ENCODE assay signal across 1 cellular context in the genomic region with DNA sequence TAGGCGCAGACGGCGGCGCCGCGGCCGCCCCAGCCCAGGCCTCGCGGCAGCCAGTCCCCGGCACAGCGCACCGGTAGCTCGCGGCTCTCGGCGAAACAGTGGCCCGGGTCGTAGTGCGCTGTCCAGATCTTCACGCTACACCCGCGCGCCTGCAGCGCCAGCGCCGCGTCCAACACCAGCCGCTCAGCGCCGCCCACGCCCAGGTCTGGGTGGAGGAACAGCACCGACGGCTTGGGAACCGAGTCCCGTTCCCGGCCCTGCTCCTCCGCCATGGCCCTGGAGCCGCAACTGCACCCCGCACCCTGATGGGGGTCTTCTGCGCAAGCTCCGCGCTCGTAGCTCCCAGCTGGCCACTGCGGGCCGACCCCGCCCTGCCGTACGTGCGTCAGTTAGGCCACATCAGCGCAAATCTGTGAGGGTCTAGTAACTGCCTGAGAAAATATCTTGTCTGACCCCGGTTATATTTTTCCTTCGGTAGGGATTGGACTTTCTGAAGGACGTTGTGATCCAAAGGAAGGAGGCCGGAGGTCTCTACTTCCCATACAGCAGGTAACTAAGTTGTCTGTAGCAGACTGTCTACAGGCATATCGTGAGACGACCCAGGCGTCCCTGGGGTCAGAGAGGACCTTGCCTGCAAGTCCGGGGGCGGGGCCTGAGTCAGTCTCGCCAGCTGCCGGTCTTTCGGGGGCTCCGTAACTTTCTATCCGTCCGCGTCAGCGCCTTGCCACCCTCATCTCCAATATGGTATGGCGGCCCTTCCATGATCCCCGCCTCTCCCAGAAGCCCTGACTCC.
TF ChIP-seq lines count a peak whose summit lies in the region.

A gene with protein sequence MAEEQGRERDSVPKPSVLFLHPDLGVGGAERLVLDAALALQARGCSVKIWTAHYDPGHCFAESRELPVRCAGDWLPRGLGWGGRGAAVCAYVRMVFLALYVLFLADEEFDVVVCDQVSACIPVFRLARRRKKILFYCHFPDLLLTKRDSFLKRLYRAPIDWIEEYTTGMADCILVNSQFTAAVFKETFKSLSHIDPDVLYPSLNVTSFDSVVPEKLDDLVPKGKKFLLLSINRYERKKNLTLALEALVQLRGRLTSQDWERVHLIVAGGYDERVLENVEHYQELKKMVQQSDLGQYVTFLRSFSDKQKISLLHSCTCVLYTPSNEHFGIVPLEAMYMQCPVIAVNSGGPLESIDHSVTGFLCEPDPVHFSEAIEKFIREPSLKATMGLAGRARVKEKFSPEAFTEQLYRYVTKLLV (minus strand): TSS at position 320 of the 793 bp plus-strand sequence. CDS start 48 bp downstream, at position 272.
A gene (plus strand): TSS at position 660 of the 793 bp plus-strand sequence. CDS start 82 bp downstream, at position 742.

TF ChIP-seq in HepG2, 621 proteins besides CTCF, POLR2A, EP300 and RAD21 (continued from another document and continues in another):
- TF ChIP-seq TARDBP (CRISPR knock-in tag; IDR thresholded peaks at IDR 0.05): 0 out of 2 replicates have a peak, but pooled peaks have one; percentile 24
- no peak for TF ChIP-seq ZNF775 (CRISPR knock-in tag; IDR thresholded peaks at IDR 0.05; ENCODE audit: borderline replicate concordance)
- no peak for TF ChIP-seq ZNF629 (CRISPR knock-in tag; conservative IDR thresholded peaks at IDR 0.05)
- no peak for TF ChIP-seq ZFP62 (CRISPR knock-in tag; IDR thresholded peaks at IDR 0.05)
- TF ChIP-seq, protein P1, sequence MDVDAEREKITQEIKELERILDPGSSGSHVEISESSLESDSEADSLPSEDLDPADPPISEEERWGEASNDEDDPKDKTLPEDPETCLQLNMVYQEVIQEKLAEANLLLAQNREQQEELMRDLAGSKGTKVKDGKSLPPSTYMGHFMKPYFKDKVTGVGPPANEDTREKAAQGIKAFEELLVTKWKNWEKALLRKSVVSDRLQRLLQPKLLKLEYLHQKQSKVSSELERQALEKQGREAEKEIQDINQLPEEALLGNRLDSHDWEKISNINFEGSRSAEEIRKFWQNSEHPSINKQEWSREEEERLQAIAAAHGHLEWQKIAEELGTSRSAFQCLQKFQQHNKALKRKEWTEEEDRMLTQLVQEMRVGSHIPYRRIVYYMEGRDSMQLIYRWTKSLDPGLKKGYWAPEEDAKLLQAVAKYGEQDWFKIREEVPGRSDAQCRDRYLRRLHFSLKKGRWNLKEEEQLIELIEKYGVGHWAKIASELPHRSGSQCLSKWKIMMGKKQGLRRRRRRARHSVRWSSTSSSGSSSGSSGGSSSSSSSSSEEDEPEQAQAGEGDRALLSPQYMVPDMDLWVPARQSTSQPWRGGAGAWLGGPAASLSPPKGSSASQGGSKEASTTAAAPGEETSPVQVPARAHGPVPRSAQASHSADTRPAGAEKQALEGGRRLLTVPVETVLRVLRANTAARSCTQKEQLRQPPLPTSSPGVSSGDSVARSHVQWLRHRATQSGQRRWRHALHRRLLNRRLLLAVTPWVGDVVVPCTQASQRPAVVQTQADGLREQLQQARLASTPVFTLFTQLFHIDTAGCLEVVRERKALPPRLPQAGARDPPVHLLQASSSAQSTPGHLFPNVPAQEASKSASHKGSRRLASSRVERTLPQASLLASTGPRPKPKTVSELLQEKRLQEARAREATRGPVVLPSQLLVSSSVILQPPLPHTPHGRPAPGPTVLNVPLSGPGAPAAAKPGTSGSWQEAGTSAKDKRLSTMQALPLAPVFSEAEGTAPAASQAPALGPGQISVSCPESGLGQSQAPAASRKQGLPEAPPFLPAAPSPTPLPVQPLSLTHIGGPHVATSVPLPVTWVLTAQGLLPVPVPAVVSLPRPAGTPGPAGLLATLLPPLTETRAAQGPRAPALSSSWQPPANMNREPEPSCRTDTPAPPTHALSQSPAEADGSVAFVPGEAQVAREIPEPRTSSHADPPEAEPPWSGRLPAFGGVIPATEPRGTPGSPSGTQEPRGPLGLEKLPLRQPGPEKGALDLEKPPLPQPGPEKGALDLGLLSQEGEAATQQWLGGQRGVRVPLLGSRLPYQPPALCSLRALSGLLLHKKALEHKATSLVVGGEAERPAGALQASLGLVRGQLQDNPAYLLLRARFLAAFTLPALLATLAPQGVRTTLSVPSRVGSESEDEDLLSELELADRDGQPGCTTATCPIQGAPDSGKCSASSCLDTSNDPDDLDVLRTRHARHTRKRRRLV (CRISPR knock-in tag; IDR thresholded peaks at IDR 0.05): peak; percentile 12; the same call in 1 of the 2 replicates
- no peak for TF ChIP-seq ZNF510 (CRISPR knock-in tag; IDR thresholded peaks at IDR 0.05; ENCODE audit: low read depth)
- no peak for TF ChIP-seq SP5 (CRISPR knock-in tag; IDR thresholded peaks at IDR 0.05; ENCODE audit: borderline replicate concordance, low read depth)
- TF ChIP-seq, protein P2, sequence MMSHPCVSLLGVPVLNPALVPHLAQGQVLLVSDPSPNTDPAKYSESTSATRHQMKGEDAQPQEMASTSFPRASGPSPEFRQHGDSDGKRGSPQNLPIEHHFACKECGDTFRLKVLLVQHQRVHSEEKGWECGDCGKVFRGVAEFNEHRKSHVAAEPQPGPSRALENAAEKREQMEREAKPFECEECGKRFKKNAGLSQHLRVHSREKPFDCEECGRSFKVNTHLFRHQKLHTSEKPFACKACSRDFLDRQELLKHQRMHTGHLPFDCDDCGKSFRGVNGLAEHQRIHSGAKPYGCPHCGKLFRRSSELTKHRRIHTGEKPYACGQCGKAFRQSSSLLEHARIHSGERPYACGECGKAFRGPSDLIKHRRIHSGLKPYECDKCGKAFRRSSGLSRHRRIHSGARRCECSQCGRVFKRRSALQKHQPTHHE (CRISPR knock-in tag; IDR thresholded peaks at IDR 0.05; ENCODE audit: borderline replicate concordance): no peak
- no peak for TF ChIP-seq MTA3 (CRISPR knock-in tag; IDR thresholded peaks at IDR 0.05)
- no peak for TF ChIP-seq HNF4A (CRISPR knock-in tag; IDR thresholded peaks at IDR 0.05)
- 0 out of 2 replicates have a peak, but pooled peaks have one; percentile 49 for TF ChIP-seq ARID2 (CRISPR knock-in tag; IDR thresholded peaks at IDR 0.05; ENCODE audit: borderline replicate concordance)
- no peak for TF ChIP-seq PHF21A (CRISPR knock-in tag; IDR thresholded peaks at IDR 0.05)
- TF ChIP-seq MEIS1 (CRISPR knock-in tag; IDR thresholded peaks at IDR 0.05; ENCODE audit: borderline replicate concordance): no peak
- no peak; the same call in 1 of the 2 replicates for TF ChIP-seq KLF15 (CRISPR knock-in tag; IDR thresholded peaks at IDR 0.05; ENCODE audit: borderline replicate concordance)
- no peak for TF ChIP-seq ZNF660 (CRISPR knock-in tag; IDR thresholded peaks at IDR 0.05; ENCODE audit: borderline replicate concordance, low read depth)
- no peak for TF ChIP-seq ZFP36 (IDR thresholded peaks at IDR 0.05; ENCODE audit: borderline replicate concordance, low read depth, low read length, partially characterized antibody)
- TF ChIP-seq ZFP1 (CRISPR knock-in tag; IDR thresholded peaks at IDR 0.05): no peak
- TF ChIP-seq ESRRA (CRISPR knock-in tag; IDR thresholded peaks at IDR 0.05; ENCODE audit: low read depth): no peak
- TF ChIP-seq HES4 (CRISPR knock-in tag; IDR thresholded peaks at IDR 0.05; ENCODE audit: borderline replicate concordance): peak; percentile 87; the same call in 1 of the 2 replicates
- peak; percentile 37; the same call in 1 of the 2 replicates for TF ChIP-seq GATA4 (IDR thresholded peaks at IDR 0.05; ENCODE audit: borderline replicate concordance, low read depth)
- TF ChIP-seq, protein P3, sequence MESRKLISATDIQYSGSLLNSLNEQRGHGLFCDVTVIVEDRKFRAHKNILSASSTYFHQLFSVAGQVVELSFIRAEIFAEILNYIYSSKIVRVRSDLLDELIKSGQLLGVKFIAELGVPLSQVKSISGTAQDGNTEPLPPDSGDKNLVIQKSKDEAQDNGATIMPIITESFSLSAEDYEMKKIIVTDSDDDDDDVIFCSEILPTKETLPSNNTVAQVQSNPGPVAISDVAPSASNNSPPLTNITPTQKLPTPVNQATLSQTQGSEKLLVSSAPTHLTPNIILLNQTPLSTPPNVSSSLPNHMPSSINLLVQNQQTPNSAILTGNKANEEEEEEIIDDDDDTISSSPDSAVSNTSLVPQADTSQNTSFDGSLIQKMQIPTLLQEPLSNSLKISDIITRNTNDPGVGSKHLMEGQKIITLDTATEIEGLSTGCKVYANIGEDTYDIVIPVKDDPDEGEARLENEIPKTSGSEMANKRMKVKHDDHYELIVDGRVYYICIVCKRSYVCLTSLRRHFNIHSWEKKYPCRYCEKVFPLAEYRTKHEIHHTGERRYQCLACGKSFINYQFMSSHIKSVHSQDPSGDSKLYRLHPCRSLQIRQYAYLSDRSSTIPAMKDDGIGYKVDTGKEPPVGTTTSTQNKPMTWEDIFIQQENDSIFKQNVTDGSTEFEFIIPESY (CRISPR knock-in tag; IDR thresholded peaks at IDR 0.05): no peak
- TF ChIP-seq ERF (CRISPR knock-in tag; IDR thresholded peaks at IDR 0.05): peak; percentile 9; the same call in 1 of the 2 replicates
- peak; percentile 21 for TF ChIP-seq SRSF1 (optimal IDR thresholded peaks at IDR 0.05; ENCODE audit: low read depth, low read length)
- TF ChIP-seq ZNF10 (CRISPR knock-in tag; IDR thresholded peaks at IDR 0.05; ENCODE audit: borderline replicate concordance, low read depth): no peak
- no peak for TF ChIP-seq ZNF383 (CRISPR knock-in tag; IDR thresholded peaks at IDR 0.05; ENCODE audit: borderline replicate concordance)
- TF ChIP-seq, protein P4, sequence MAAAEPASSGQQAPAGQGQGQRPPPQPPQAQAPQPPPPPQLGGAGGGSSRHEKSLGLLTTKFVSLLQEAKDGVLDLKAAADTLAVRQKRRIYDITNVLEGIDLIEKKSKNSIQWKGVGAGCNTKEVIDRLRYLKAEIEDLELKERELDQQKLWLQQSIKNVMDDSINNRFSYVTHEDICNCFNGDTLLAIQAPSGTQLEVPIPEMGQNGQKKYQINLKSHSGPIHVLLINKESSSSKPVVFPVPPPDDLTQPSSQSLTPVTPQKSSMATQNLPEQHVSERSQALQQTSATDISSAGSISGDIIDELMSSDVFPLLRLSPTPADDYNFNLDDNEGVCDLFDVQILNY (CRISPR knock-in tag; conservative IDR thresholded peaks at IDR 0.05): no peak
- TF ChIP-seq RFXAP (CRISPR knock-in tag; IDR thresholded peaks at IDR 0.05; ENCODE audit: borderline replicate concordance): peak; percentile 17
- TF ChIP-seq, protein P5, sequence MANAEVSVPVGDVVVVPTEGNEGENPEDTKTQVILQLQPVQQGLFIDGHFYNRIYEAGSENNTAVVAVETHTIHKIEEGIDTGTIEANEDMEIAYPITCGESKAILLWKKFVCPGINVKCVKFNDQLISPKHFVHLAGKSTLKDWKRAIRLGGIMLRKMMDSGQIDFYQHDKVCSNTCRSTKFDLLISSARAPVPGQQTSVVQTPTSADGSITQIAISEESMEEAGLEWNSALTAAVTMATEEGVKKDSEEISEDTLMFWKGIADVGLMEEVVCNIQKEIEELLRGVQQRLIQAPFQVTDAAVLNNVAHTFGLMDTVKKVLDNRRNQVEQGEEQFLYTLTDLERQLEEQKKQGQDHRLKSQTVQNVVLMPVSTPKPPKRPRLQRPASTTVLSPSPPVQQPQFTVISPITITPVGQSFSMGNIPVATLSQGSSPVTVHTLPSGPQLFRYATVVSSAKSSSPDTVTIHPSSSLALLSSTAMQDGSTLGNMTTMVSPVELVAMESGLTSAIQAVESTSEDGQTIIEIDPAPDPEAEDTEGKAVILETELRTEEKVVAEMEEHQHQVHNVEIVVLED (CRISPR knock-in tag; IDR thresholded peaks at IDR 0.05; ENCODE audit: borderline replicate concordance): peak; percentile 98
- peak; percentile 92; the same call in 1 of the 2 replicates for TF ChIP-seq ZNF724P (CRISPR knock-in tag; IDR thresholded peaks at IDR 0.05; ENCODE audit: borderline replicate concordance)
- TF ChIP-seq PTBP1 (IDR thresholded peaks at IDR 0.05; ENCODE audit: low read depth, low read length, poor library complexity, severe bottlenecking): no peak
- no peak for TF ChIP-seq ZNF274 (CRISPR knock-in tag; IDR thresholded peaks at IDR 0.05)
- TF ChIP-seq ZNF329 (CRISPR knock-in tag; IDR thresholded peaks at IDR 0.05; ENCODE audit: low read depth): no peak; the same call in 1 of the 2 replicates
- TF ChIP-seq ZNF670 (CRISPR knock-in tag; IDR thresholded peaks at IDR 0.05; ENCODE audit: borderline replicate concordance): no peak
- TF ChIP-seq, protein P6, sequence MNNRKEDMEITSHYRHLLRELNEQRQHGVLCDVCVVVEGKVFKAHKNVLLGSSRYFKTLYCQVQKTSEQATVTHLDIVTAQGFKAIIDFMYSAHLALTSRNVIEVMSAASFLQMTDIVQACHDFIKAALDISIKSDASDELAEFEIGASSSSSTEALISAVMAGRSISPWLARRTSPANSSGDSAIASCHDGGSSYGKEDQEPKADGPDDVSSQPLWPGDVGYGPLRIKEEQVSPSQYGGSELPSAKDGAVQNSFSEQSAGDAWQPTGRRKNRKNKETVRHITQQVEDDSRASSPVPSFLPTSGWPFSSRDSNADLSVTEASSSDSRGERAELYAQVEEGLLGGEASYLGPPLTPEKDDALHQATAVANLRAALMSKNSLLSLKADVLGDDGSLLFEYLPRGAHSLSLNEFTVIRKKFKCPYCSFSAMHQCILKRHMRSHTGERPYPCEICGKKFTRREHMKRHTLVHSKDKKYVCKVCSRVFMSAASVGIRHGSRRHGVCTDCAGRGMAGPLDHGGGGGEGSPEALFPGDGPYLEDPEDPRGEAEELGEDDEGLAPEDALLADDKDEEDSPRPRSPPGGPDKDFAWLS (CRISPR knock-in tag; IDR thresholded peaks at IDR 0.05; ENCODE audit: borderline replicate concordance): no peak
- no peak for TF ChIP-seq SOX5 (CRISPR knock-in tag; IDR thresholded peaks at IDR 0.05; ENCODE audit: borderline replicate concordance)
- no peak for TF ChIP-seq CBFB (CRISPR knock-in tag; IDR thresholded peaks at IDR 0.05)
- no peak for TF ChIP-seq AHR (CRISPR knock-in tag; IDR thresholded peaks at IDR 0.05)
- TF ChIP-seq ZNF547 (CRISPR knock-in tag; IDR thresholded peaks at IDR 0.05): no peak
- TF ChIP-seq, protein P7, sequence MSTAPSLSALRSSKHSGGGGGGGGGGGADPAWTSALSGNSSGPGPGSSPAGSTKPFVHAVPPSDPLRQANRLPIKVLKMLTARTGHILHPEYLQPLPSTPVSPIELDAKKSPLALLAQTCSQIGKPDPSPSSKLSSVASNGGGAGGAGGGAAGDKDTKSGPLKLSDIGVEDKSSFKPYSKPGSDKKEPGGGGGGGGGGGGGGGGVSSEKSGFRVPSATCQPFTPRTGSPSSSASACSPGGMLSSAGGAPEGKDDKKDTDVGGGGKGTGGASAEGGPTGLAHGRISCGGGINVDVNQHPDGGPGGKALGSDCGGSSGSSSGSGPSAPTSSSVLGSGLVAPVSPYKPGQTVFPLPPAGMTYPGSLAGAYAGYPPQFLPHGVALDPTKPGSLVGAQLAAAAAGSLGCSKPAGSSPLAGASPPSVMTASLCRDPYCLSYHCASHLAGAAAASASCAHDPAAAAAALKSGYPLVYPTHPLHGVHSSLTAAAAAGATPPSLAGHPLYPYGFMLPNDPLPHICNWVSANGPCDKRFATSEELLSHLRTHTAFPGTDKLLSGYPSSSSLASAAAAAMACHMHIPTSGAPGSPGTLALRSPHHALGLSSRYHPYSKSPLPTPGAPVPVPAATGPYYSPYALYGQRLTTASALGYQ (CRISPR knock-in tag; IDR thresholded peaks at IDR 0.05): no peak
- no peak; the same call in 2 of the 3 replicates for TF ChIP-seq MXI1 (IDR thresholded peaks at IDR 0.05; ENCODE audit: borderline replicate concordance, low read depth, low read length)
- peak; percentile 24; the same call in 1 of the 2 replicates for TF ChIP-seq ZNF232 (CRISPR knock-in tag; IDR thresholded peaks at IDR 0.05; ENCODE audit: borderline replicate concordance)
- no peak for TF ChIP-seq THYN1 (CRISPR knock-in tag; IDR thresholded peaks at IDR 0.05; ENCODE audit: borderline replicate concordance, low read depth)
- no peak for TF ChIP-seq SIX4 (CRISPR knock-in tag; IDR thresholded peaks at IDR 0.05)
- no peak for TF ChIP-seq ZNF337 (CRISPR knock-in tag; IDR thresholded peaks at IDR 0.05; ENCODE audit: borderline replicate concordance, low read depth)
- no peak for TF ChIP-seq SUZ12 (IDR thresholded peaks at IDR 0.05; ENCODE audit: low read depth, low read length)
